Comparison of ENCODE assay signal across 9 cellular contexts in genomic region chr1:179175011-179175934, GRCh38. TPM values are rescaled to one million over a fixed set of nuclear protein-coding genes. Genes with fewer than 3 reads are reported as not detected.
DNase-seq lines count a peak whose midpoint lies in the region; ATAC-seq and TF ChIP-seq lines count a peak whose summit lies in the region.
"Had no signal": no experiment of that assay in that cellular context is flagged by ENCODE, and none has a peak within 500 bp of the region (broad histone marks: within the 10 kb centered on the region; RNA-seq: fewer than 3 reads in every experiment).

No MANE protein-coding gene starts in this region.

- H4K20me1 ChIP-seq in SK-N-SH (ENCODE audit: insufficient read depth), result no peaks in the 10 kb centered on the region

- DNase-seq in ELF-1 (ENCODE audit: low read depth, low spot score) (peak; percentile 13), SK-N-SH (no peak), fibroblast of villous mesenchyme (ENCODE audit: low read depth) (peak; percentile 74), prostate gland (ENCODE audit: low spot score) (peak; percentile 17), NCI-H146 (lab: John Stamatoyannopoulos, UW) (no peak)
- DNase-seq in activated CD8-positive, alpha-beta memory T cell treated with anti-CD3 and anti-CD28 coated beads, Interleukin-2, amount 10 ng/mL, durations not matched to agents 7 days and 5 days, result no peak
- DNase-seq in activated effector memory CD4-positive, alpha-beta T cell treated with anti-CD3 and anti-CD28 coated beads, Interleukin-2, amount 50 U/mL, for 16 hours, result no peak

- H3K79me2 ChIP-seq in SK-N-SH (ENCODE audit: insufficient read depth), result peaks cover 83% of the 10 kb centered on the region

- H3K9me3 ChIP-seq in SK-N-SH, result no peaks in the 10 kb centered on the region
- H3K9me3 ChIP-seq in prostate gland, result no peaks in the 10 kb centered on the region

- H3K4me1 ChIP-seq in SK-N-SH (ENCODE audit: control insufficient read depth in 1 of 2, insufficient read depth in 2 of 2, low read depth in 1 of 2, low read length in 1 of 2), result peaks cover 2 to 19% of the 10 kb centered on the region in 2 experiments; a peak in 2 of 4 replicates
- H3K4me1 ChIP-seq in prostate gland (replicated peaks), result no peaks in the 10 kb centered on the region

- no peak overlapping the region for H3K27ac Mint-ChIP-seq in activated CD8-positive, alpha-beta memory T cell treated with anti-CD3 and anti-CD28 coated beads, Interleukin-2, amount 10 ng/mL, durations not matched to agents 7 days and 5 days
- H3K27ac Mint-ChIP-seq: stimulated activated naive CD8-positive, alpha-beta T cell treated with anti-CD3 and anti-CD28 coated beads, Interleukin-15, Interleukin-2, amounts not matched to agents 100 ng/mL and 50 ng/mL, for 24 hours had no signal

- H3K36me3 ChIP-seq in SK-N-SH (replicated peaks in 1 of 2; ENCODE audit: control insufficient read depth in 1 of 2, insufficient read depth in 2 of 2, low read length in 1 of 2) (no peaks in the 10 kb centered on the region), prostate gland (no peaks in the 10 kb centered on the region)

- H3K9ac ChIP-seq in SK-N-SH, result peak overlapping the region; percentile 15; the same call in 1 of the 2 replicates

- WGBS in SK-N-SH (ENCODE audit: low lambda C conversion rate), result 74% methylated on average over 5 of the region's 5 CpGs
- 33% methylated on average over 5 of the region's 5 CpGs for WGBS in prostate gland

- no peak overlapping the region for H3K4me2 ChIP-seq in SK-N-SH

- peaks cover 28% of the 10 kb centered on the region for H3F3A ChIP-seq in SK-N-SH (replicated peaks; ENCODE audit: insufficient read depth)

- POLR2A ChIA-PET in SK-N-SH (lab: Yijun Ruan, JAX), result interaction anchor here (0.6 kb wide), 1 partner anchor 699 kb away, joined by 3 read pairs; no protein-coding TSS in a partner anchor

- TF ChIP-seq CTCF in SK-N-SH (IDR thresholded peaks at IDR 0.05) (0 out of 2 replicates have a peak, but pooled peaks have one; percentile 9), fibroblast of villous mesenchyme (IDR thresholded peaks at IDR 0.05; ENCODE audit: insufficient read depth, low read depth, low read length) (no peak), prostate gland (IDR thresholded peaks at IDR 0.05) (no peak)

- H3K4me3 ChIP-seq in SK-N-SH (ENCODE audit: low read depth in 2 of 2, low read length in 1 of 2), result no peak overlapping the region
- H3K4me3 ChIP-seq in fibroblast of villous mesenchyme (ENCODE audit: low read depth, low read length), result no peak overlapping the region
- no peak overlapping the region for H3K4me3 ChIP-seq in prostate gland

- no peaks in the 10 kb centered on the region for H3K27me3 Mint-ChIP-seq in activated CD8-positive, alpha-beta memory T cell treated with anti-CD3 and anti-CD28 coated beads, Interleukin-2, amount 10 ng/mL, durations not matched to agents 7 days and 5 days
- H3K27me3 Mint-ChIP-seq: stimulated activated naive CD8-positive, alpha-beta T cell treated with anti-CD3 and anti-CD28 coated beads, Interleukin-15, Interleukin-2, amounts not matched to agents 100 ng/mL and 50 ng/mL, for 24 hours had no signal

- no peaks in the 10 kb centered on the region for H3K36me3 Mint-ChIP-seq in activated CD8-positive, alpha-beta memory T cell treated with anti-CD3 and anti-CD28 coated beads, Interleukin-2, amount 10 ng/mL, durations not matched to agents 7 days and 5 days

- no peak overlapping the region for H3K4me3 Mint-ChIP-seq in activated CD8-positive, alpha-beta memory T cell treated with anti-CD3 and anti-CD28 coated beads, Interleukin-2, amount 10 ng/mL, durations not matched to agents 7 days and 5 days
- H3K4me3 Mint-ChIP-seq: stimulated activated naive CD8-positive, alpha-beta T cell treated with anti-CD3 and anti-CD28 coated beads, Interleukin-15, Interleukin-2, amounts not matched to agents 100 ng/mL and 50 ng/mL, for 24 hours had no signal

- no peaks in the 10 kb centered on the region for H3K9me2 ChIP-seq in SK-N-SH

- H3K9me3 Mint-ChIP-seq in activated CD8-positive, alpha-beta memory T cell treated with anti-CD3 and anti-CD28 coated beads, Interleukin-2, amount 10 ng/mL, durations not matched to agents 7 days and 5 days (ENCODE audit: low read depth), result no peaks in the 10 kb centered on the region
- H3K9me3 Mint-ChIP-seq: stimulated activated naive CD8-positive, alpha-beta T cell treated with anti-CD3 and anti-CD28 coated beads, Interleukin-15, Interleukin-2, amounts not matched to agents 100 ng/mL and 50 ng/mL, for 24 hours had no signal

- CTCF ChIA-PET in SK-N-SH (lab: Yijun Ruan, JAX), result interaction anchor here (0.9 to 1.1 kb wide), 3 partner anchors 8 to 54 kb away, joined by 3 read pairs; no protein-coding TSS in a partner anchor
- CTCF ChIA-PET in activated CD8-positive, alpha-beta memory T cell treated with anti-CD3 and anti-CD28 coated beads, Interleukin-2, amount 10 ng/mL, durations not matched to agents 7 days and 5 days (lab: Charles Lee), result interaction anchor here (0.7 kb wide), 1 partner anchor 947 kb away, joined by 3 read pairs; no protein-coding TSS in a partner anchor

- H3K4me1 Mint-ChIP-seq in activated CD8-positive, alpha-beta memory T cell treated with anti-CD3 and anti-CD28 coated beads, Interleukin-2, amount 10 ng/mL, durations not matched to agents 7 days and 5 days, result no peaks in the 10 kb centered on the region

- TF ChIP-seq RAD21 in SK-N-SH (IDR thresholded peaks at IDR 0.05; ENCODE audit: low read length), result no peak

- intact Hi-C loops in prostate gland (cut with DNase I), result no loop called here

- ATAC-seq in activated CD8-positive, alpha-beta memory T cell treated with anti-CD3 and anti-CD28 coated beads, Interleukin-2, amount 10 ng/mL, durations not matched to agents 7 days and 5 days, result no peak
- no peak for ATAC-seq in HG03175 (IDR thresholded peaks at IDR 0.05; ENCODE audit: unreplicated experiment)

- H2AFZ ChIP-seq in SK-N-SH (ENCODE audit: low read depth), result no peak overlapping the region

- no peak for TF ChIP-seq POLR2A in prostate gland (IDR thresholded peaks at IDR 0.05)

- H3K27ac ChIP-seq in SK-N-SH (ENCODE audit: low read depth in 2 of 2, low read length in 1 of 2) (peak overlapping the region; percentile 23 to 63; a peak in 3 of 4 replicates), prostate gland (peak overlapping the region in 1 of 2 donors; percentile 6)

- no peaks in the 10 kb centered on the region for H3K27me3 ChIP-seq in SK-N-SH (ENCODE audit: insufficient read depth)
- H3K27me3 ChIP-seq in prostate gland (replicated peaks; ENCODE audit: insufficient read depth), result no peaks in the 10 kb centered on the region

- TF ChIP-seq EP300 in SK-N-SH (IDR thresholded peaks at IDR 0.05; ENCODE audit: borderline replicate concordance in 1 of 2, low read depth in 1 of 2, low read length in 1 of 2), result no peak

TF ChIP-seq in SK-N-SH, 30 proteins besides CTCF, POLR2A, EP300 and RAD21:
- TF ChIP-seq SMC3 (IDR thresholded peaks at IDR 0.05; ENCODE audit: low read depth, low read length) (no peak), FOSL2 (IDR thresholded peaks at IDR 0.05; ENCODE audit: borderline replicate concordance, low read depth) (no peak), FOXJ3 (CRISPR knock-in tag; IDR thresholded peaks at IDR 0.05) (no peak)
- TF ChIP-seq, protein P1, sequence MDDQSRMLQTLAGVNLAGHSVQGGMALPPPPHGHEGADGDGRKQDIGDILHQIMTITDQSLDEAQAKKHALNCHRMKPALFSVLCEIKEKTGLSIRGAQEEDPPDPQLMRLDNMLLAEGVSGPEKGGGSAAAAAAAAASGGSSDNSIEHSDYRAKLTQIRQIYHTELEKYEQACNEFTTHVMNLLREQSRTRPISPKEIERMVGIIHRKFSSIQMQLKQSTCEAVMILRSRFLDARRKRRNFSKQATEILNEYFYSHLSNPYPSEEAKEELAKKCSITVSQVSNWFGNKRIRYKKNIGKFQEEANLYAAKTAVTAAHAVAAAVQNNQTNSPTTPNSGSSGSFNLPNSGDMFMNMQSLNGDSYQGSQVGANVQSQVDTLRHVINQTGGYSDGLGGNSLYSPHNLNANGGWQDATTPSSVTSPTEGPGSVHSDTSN (IDR thresholded peaks at IDR 0.05), result peak; percentile 16; the same call in 1 of the 2 replicates
TF ChIP-seq in SK-N-SH: peak in this region for 1.

RNA-seq across cellular contexts. Expression of gene ABL2, which starts 54.2 kb away (rescaled TPM):
- polyA plus RNA-seq in SK-N-SH (2012; rRNA removed), result 7.5 and 10.6 TPM in 2 replicates
- polyA plus RNA-seq in SK-N-SH (2012; cell fraction: cytosol; rRNA removed), result 6.6 and 7.3 TPM in 2 replicates
- 14.9 and 24.6 TPM in 2 replicates for polyA plus RNA-seq in SK-N-SH (2012; cell fraction: nucleus; rRNA removed)
- total RNA-seq in fibroblast of villous mesenchyme (60.9 and 66.9 TPM in 2 replicates), prostate gland (10 to 100 TPM; 12.1 to 18.4 TPM)
- 1 to 10 TPM; 7.8 to 8.0 TPM for total RNA-seq in activated CD8-positive, alpha-beta memory T cell treated with anti-CD3 and anti-CD28 coated beads, Interleukin-2, amount 10 ng/mL, durations not matched to agents 7 days and 5 days

Comparison
In these comparisons a context has a peak if more than half of its experiments do, and no peak if none do; other contexts are left out.
1. DNase-seq: peak in ELF-1 (single experiment), fibroblast of villous mesenchyme (single experiment) and prostate gland (single experiment); none in SK-N-SH (single experiment), NCI-H146 (single experiment), activated CD8-positive, alpha-beta memory T cell treated with anti-CD3 and anti-CD28 coated beads, Interleukin-2, amount 10 ng/mL, durations not matched to agents 7 days and 5 days (single experiment) and activated effector memory CD4-positive, alpha-beta T cell treated with anti-CD3 and anti-CD28 coated beads, Interleukin-2, amount 50 U/mL, for 16 hours (single experiment).